13 cellular contexts compared by ENCODE assay signal in genomic region chr3:185820973-185821758, GRCh38. TPM values are rescaled to one million over a fixed set of nuclear protein-coding genes. Genes with fewer than 3 reads are reported as not detected.
A peak's percentile ranks its signal among the peaks of the same experiment; 100 is the strongest.
DNase-seq lines count a peak whose midpoint lies in the region; TF ChIP-seq lines count a peak whose summit lies in the region.
"Had no signal": no experiment of that assay in that cellular context is flagged by ENCODE, and none has a peak within 500 bp of the region (broad histone marks: within the 10 kb centered on the region; RNA-seq: fewer than 3 reads in every experiment).

No MANE protein-coding gene starts in this region.

- H3K9me2 ChIP-seq in hepatocyte (replicated peaks; ENCODE audit: insufficient read depth), result no peaks in the 10 kb centered on the region

- peak overlapping the region; percentile 72 for H3K4me2 ChIP-seq in hepatocyte

- H3K27me3 ChIP-seq in hepatocyte (no peaks in the 10 kb centered on the region), Peyer's patch (no peaks in the 10 kb centered on the region)

- H2AFZ ChIP-seq in hepatocyte, result no peak overlapping the region

- H3K36me3 ChIP-seq in hepatocyte (replicated peaks; ENCODE audit: insufficient read depth, low read depth) (no peaks in the 10 kb centered on the region), Peyer's patch (no peaks in the 10 kb centered on the region)
- H3K36me3 ChIP-seq: ascending aorta had no signal

- no peak for TF ChIP-seq POLR2A in Peyer's patch (IDR thresholded peaks at IDR 0.05)

- no peaks in the 10 kb centered on the region for H3K9me3 ChIP-seq in hepatocyte (ENCODE audit: low read depth)
- H3K9me3 ChIP-seq in Peyer's patch, result no peaks in the 10 kb centered on the region
- H3K9me3 ChIP-seq: ascending aorta had no signal

- peaks cover 89% of the 10 kb centered on the region for H3K79me2 ChIP-seq in hepatocyte

- in situ Hi-C loops in ACHN (cut with HindIII; ENCODE audit: low pct_ligation_motif_present, low pct_unique_long_range_greater_than_20kb, low sequenced_read_pairs), result no loop called here

- TF ChIP-seq CTCF in hepatocyte (IDR thresholded peaks at IDR 0.05; ENCODE audit: poor library complexity) (no peak), Peyer's patch (IDR thresholded peaks at IDR 0.05) (no peak)

- H3K4me1 ChIP-seq in hepatocyte (ENCODE audit: insufficient read depth) (peaks cover 33% of the 10 kb centered on the region), Peyer's patch (peaks cover 0 to 15% (median 8%) of the 10 kb centered on the region in 4 donors)

- H3K27ac ChIP-seq in hepatocyte (peak overlapping the region; percentile 100), Peyer's patch (no peak overlapping the region)
- H3K27ac ChIP-seq: ascending aorta, KMS-11 had no signal

- DNase-seq in ACHN, result peak; percentile 88
- peak; percentile 93 for DNase-seq in HS-5 (ENCODE audit: low read depth)
- DNase-seq in SW480 (ENCODE audit: low spot score), result peak; percentile 87
- DNase-seq in hepatocyte (ENCODE audit: low spot score), result peak; percentile 32
- DNase-seq in iPS-NIHi11 (ENCODE audit: low spot score), result no peak
- DNase-seq in nucleus accumbens (lab: John Stamatoyannopoulos, UW), result no peak
- DNase-seq in stimulated activated CD8-positive, alpha-beta memory T cell treated with anti-CD3 and anti-CD28 coated beads, Interleukin-4, amount 100 ng/mL, for 48 hours, result no peak
- DNase-seq in Peyer's patch, result no peak
- DNase-seq: naive B cell; stimulated activated naive B cell treated with anti-CD40 and anti-IgM and Interleukin-4, amounts not matched to agents 10 μg/mL and 1 μg/mL and 100 μg/mL, for 72 hours; T-helper 9 cell had no signal

- 35% methylated on average over 6 of the region's 6 CpGs for WGBS in hepatocyte (ENCODE audit: low lambda C conversion rate, missing lambda C conversion rate)

- H3K4me3 ChIP-seq in hepatocyte (peak overlapping the region; percentile 98), Peyer's patch (no peak overlapping the region)
- H3K4me3 ChIP-seq: ascending aorta had no signal

- peaks cover 66% of the 10 kb centered on the region for H4K20me1 ChIP-seq in hepatocyte (ENCODE audit: insufficient read depth, poor library complexity, severe bottlenecking)

RNA-seq across cellular contexts. Expression of gene IGF2BP2, which starts 3.7 kb away (rescaled TPM):
- total RNA-seq in hepatocyte, result 81.5 and 88.9 TPM in 2 replicates
- 91.8 and 119 TPM in 2 replicates for polyA plus RNA-seq in hepatocyte
- 100 to 1,000 TPM in 2 of 4 donors, 10 to 100 TPM in 2; 61.9 to 116 (median 99.8) TPM for total RNA-seq in Peyer's patch

Comparison
In these comparisons a context has a peak if more than half of its experiments do, and no peak if none do; other contexts are left out.
1. DNase-seq: peak in ACHN (single experiment), HS-5 (single experiment), SW480 (single experiment) and hepatocyte (single experiment); none in iPS-NIHi11 (single experiment), nucleus accumbens (0 of 56), stimulated activated CD8-positive, alpha-beta memory T cell treated with anti-CD3 and anti-CD28 coated beads, Interleukin-4, amount 100 ng/mL, for 48 hours (single experiment) and Peyer's patch (0 of 3).